Comparison of ENCODE assay signal across 23 cellular contexts in the genomic region with DNA sequence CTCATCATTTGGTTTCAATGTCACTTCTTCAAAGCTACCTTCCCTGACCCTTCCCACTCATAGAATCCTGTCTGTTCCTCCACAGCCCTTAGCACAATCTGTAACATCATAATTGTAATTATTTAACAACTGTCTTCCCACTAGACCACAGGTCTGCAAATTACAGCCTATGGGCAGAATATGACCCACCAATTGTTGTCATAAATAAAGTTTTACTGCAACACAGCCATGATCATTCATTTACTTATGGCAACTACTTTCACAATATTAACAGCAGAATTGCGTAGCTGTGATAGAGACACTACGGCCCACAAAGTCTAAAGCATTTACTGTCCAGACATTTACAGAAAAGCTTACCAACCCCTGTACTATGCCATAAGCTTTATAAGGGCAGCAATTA.
"Had no signal": no experiment of that assay in that cellular context is flagged by ENCODE, and none has a peak within 500 bp of the region (broad histone marks: within the 10 kb centered on the region; RNA-seq: fewer than 3 reads in every experiment).

No MANE protein-coding gene starts in this region.

- DNase-seq: activated CD4-positive, alpha-beta memory T cell treated with anti-CD3 and anti-CD28 coated beads for 36 hours; activated CD4-positive, alpha-beta T cell treated with anti-CD3 and anti-CD28 coated beads, Interleukin-2, amount 10 ng/mL, durations not matched to agents 24 days and 14 days; activated CD4-positive, CD25-positive, alpha-beta regulatory T cell treated with anti-CD3 and anti-CD28 coated beads, Interleukin-2, amount 50 U/mL, for 72 hours; activated CD8-positive, alpha-beta memory T cell treated with anti-CD3 and anti-CD28 coated beads, Interleukin-2, amount 50 U/mL, for 4 hours; activated effector memory CD4-positive, alpha-beta T cell treated with anti-CD3 and anti-CD28 coated beads, Interleukin-2, amount 50 U/mL, for 16 hours; activated naive CD4-positive, alpha-beta T cell treated with anti-CD3 and anti-CD28 coated beads for 36 hours; activated naive CD8-positive, alpha-beta T cell treated with anti-CD3 and anti-CD28 coated beads for 36 hours; activated T-cell treated with anti-CD3 and anti-CD28 coated beads, Interleukin-2, amount 50 U/mL, for 1 hour; central memory CD4-positive, alpha-beta T cell; endodermal cell; nephron progenitor cell; stimulated activated CD4-positive, alpha-beta T cell treated with anti-CD3 and anti-CD28 coated beads, Interleukin-12 subunit alpha, Interleukin-12 subunit beta, amount 100 ng/mL, for 4 hours; stimulated activated CD4-positive, alpha-beta T cell treated with anti-CD3 and anti-CD28 coated beads, Interleukin-4, amount 100 ng/mL, for 1 hour; SW 1271; T1000; WERI-Rb-1 had no signal

- H3K36me3 ChIP-seq: adrenal gland, neutrophil, thyroid gland, upper lobe of right lung, WERI-Rb-1 had no signal

- H3K4me3 ChIP-seq: adrenal gland, skin epidermis, thyroid gland, upper lobe of right lung had no signal

- ATAC-seq: esophagus mucosa, sciatic nerve had no signal

- H3K27me3 ChIP-seq: adrenal gland, neutrophil, thyroid gland, upper lobe of right lung had no signal

- H3K27ac ChIP-seq: adrenal gland, neutrophil, thyroid gland, upper lobe of right lung, WERI-Rb-1 had no signal

- H3K9me3 ChIP-seq: adrenal gland, neutrophil, thyroid gland, upper lobe of right lung had no signal
